36 cellular contexts compared by ENCODE assay signal in genomic region chr3:89289791-89290190, GRCh38.
"Had no signal": no experiment of that assay in that cellular context is flagged by ENCODE, and none has a peak within 500 bp of the region (broad histone marks: within the 10 kb centered on the region; RNA-seq: fewer than 3 reads in every experiment).

No MANE protein-coding gene starts in this region.

- H3K27ac ChIP-seq: KMS-11 had no signal

- H3K4me2 ChIP-seq: KMS-11 had no signal

- H3K9ac ChIP-seq: KMS-11 had no signal

- H3K27me3 ChIP-seq: MG63 had no signal

- H3K36me3 ChIP-seq: MG63 had no signal

- H3K4me3 ChIP-seq: MG63 had no signal

- DNase-seq: Karpas-422, Kasumi-1, KG1, MG63, MM.1S, MV-4-11, NCI-H1048, NCI-H1092, NCI-H1092 treated with DMSO at 0.1 percent for 48 hours, NCI-H1105, NCI-H1105 treated with DMSO at 0.1 percent for 48 hours, NCI-H1417, NCI-H1417 treated with DMSO at 0.1 percent for 48 hours, NCI-H1436, NCI-H1436 treated with DMSO at 0.1 percent for 48 hours, NCI-H146, NCI-H1694, NCI-H1694 treated with DMSO at 0.1 percent for 48 hours, NCI-H187, NCI-H187 treated with DMSO at 0.1 percent for 48 hours, NCI-H1930, NCI-H2029, NCI-H2029 treated with DMSO at 0.1 percent for 48 hours, NCI-H2081, NCI-H2081 treated with DMSO at 0.1 percent for 48 hours, NCI-H2107, NCI-H2171, NCI-H2171 treated with DMSO at 0.1 percent for 48 hours, NCI-H2227 treated with DMSO at 0.1 percent for 48 hours, NCI-H226, NCI-H345, NCI-H446, NCI-H446 treated with DMSO at 0.1 percent for 48 hours, NCI-H510A, NCI-H510A treated with DMSO at 0.1 percent for 48 hours had no signal
